Comparison of ENCODE assay signal across 24 cellular contexts in the genomic region with DNA sequence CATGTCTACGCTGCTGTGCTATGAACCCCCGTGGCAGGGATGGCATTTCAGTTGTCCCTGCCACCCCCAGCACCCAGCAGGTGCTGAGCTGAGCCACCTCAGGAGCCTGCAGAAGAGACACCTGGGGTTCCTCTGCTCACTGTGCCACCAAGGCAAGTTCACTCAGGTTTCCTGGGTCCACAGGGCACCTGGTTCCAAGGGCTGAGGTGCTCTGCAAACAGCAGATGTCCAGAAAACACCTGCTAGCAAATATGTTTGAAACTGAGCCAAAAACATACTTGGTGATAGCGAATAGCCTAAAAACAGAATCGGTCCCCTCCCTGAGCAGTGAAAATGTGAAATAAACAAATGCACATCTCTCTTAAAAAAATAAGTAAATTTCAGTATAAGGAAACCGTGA. TPM values are rescaled to one million over a fixed set of nuclear protein-coding genes. Genes with fewer than 3 reads are reported as not detected.
A peak's percentile ranks its signal among the peaks of the same experiment; 100 is the strongest.
DNase-seq lines count a peak whose midpoint lies in the region; ATAC-seq and TF ChIP-seq lines count a peak whose summit lies in the region.
"Had no signal": no experiment of that assay in that cellular context is flagged by ENCODE, and none has a peak within 500 bp of the region (broad histone marks: within the 10 kb centered on the region; RNA-seq: fewer than 3 reads in every experiment).

No MANE protein-coding gene starts in this region.

- intact Hi-C loops in OCI-LY7 (cut with micrococcal nuclease; ENCODE audit: unreplicated experiment): loop anchor here (5.0 to 10.0 kb wide), 2 partner anchors 38 to 215 kb away; partner anchors contain the start of genes GPR68 and RPS6KA5

- DNase-seq in COR-L47 (lab: John Stamatoyannopoulos, UW) (peak; percentile 89), DMS79 treated with DMSO at 0.1 percent for 48 hours (lab: John Stamatoyannopoulos, UW) (peak; percentile 92), NCI-H2107 (lab: John Stamatoyannopoulos, UW) (peak; percentile 78), OCI-LY7 (ENCODE audit: low spot score) (peak; percentile 83), amniotic stem cell (lab: John Stamatoyannopoulos, UW) (no peak), foreskin keratinocyte (no peak)
- DNase-seq: activated B cell treated with CpG ODN at 0.5 μM for 24 hours; activated CD8-positive, alpha-beta T cell treated with anti-CD3 and anti-CD28 coated beads, Interleukin-2, amount 10 ng/mL, durations not matched to agents 7 days and 5 days; activated naive CD4-positive, alpha-beta T cell treated with anti-CD3 and anti-CD28 coated beads, Interleukin-2, amount 50 U/mL, for 16 hours; activated T-cell treated with anti-CD3 and anti-CD28 coated beads, Interleukin-2, amount 50 U/mL, for 48 hours; CD8-positive, alpha-beta T cell; cerebellar nuclear complex; islet precursor cell; MV-4-11; NCI-H82; PC-9; small intestine; stomach; transverse colon had no signal

- POLR2A ChIA-PET in OCI-LY7 (lab: Charles Lee): interaction anchor here (0.6 to 1.8 kb wide), 3 partner anchors 38 to 97 kb away, joined by 3 to 4 read pairs (median 4); no protein-coding TSS in a partner anchor

- BruUV-seq in OCI-LY7 (replicated peaks; lab: Mats Ljungman, UMichigan): no TSS peak

- peak overlapping the region; percentile 97 for H3K27ac ChIP-seq in OCI-LY7 (ENCODE audit: low read depth, low read length, poor library complexity, severe bottlenecking)
- H3K27ac ChIP-seq in foreskin keratinocyte: no peak overlapping the region
- H3K27ac ChIP-seq: KMS-11, neutrophil, PC-9, SJSA1, stomach, transverse colon had no signal

- H2AFZ ChIP-seq in OCI-LY7 (ENCODE audit: low read length): no peak overlapping the region
- H2AFZ ChIP-seq: PC-9 had no signal

- H3K4me1 ChIP-seq in OCI-LY7 (ENCODE audit: insufficient read depth, low read length, poor library complexity, severe bottlenecking) (peaks cover 72% of the 10 kb centered on the region), foreskin keratinocyte (peaks cover 29% of the 10 kb centered on the region)

- H3K27me3 ChIP-seq in foreskin keratinocyte: no peaks in the 10 kb centered on the region
- H3K27me3 ChIP-seq: neutrophil, SJSA1, stomach, transverse colon had no signal

- H3K4me3 ChIP-seq in OCI-LY7 (ENCODE audit: low read depth, low read length, poor library complexity, severe bottlenecking): no peak overlapping the region
- H3K4me3 ChIP-seq: lung, PC-9, SJSA1, stomach, transverse colon had no signal

- no peaks in the 10 kb centered on the region for H3K9me3 ChIP-seq in OCI-LY7 (ENCODE audit: low read length)
- H3K9me3 ChIP-seq: neutrophil, SJSA1, stomach, transverse colon had no signal

- TF ChIP-seq CTCF in OCI-LY7 (conservative IDR thresholded peaks at IDR 0.05; ENCODE audit: low read length): no peak
- no peak for TF ChIP-seq CTCF in foreskin keratinocyte (conservative IDR thresholded peaks at IDR 0.05)

- peak overlapping the region; percentile 60; the same call in 1 of the 2 replicates for H3K4me2 ChIP-seq in OCI-LY7 (ENCODE audit: low read length)
- H3K4me2 ChIP-seq: KMS-11, PC-9 had no signal

- no peaks in the 10 kb centered on the region for H4K20me1 ChIP-seq in OCI-LY7 (ENCODE audit: insufficient read depth, low read length)

- peaks cover 98% of the 10 kb centered on the region for H3K36me3 ChIP-seq in OCI-LY7 (ENCODE audit: insufficient read depth, low read length)
- H3K36me3 ChIP-seq: SJSA1 had no signal

- CTCF ChIA-PET in OCI-LY7 (lab: Charles Lee; ENCODE audit: unreplicated experiment): no interaction called here

- no peaks in the 10 kb centered on the region; the same call in 1 of the 2 replicates for H3K79me2 ChIP-seq in OCI-LY7 (ENCODE audit: insufficient read depth, low read depth, low read length)

- ATAC-seq in foreskin keratinocyte (no peak), HG03045 (IDR thresholded peaks at IDR 0.05; ENCODE audit: unreplicated experiment) (no peak)
- ATAC-seq: activated CD8-positive, alpha-beta T cell treated with anti-CD3 and anti-CD28 coated beads, Interleukin-2, amount 10 ng/mL, durations not matched to agents 7 days and 5 days; CD8-positive, alpha-beta T cell had no signal

- no peaks in the 10 kb centered on the region for H3K9me2 ChIP-seq in OCI-LY7 (ENCODE audit: insufficient read depth, low read length)

RNA-seq across cellular contexts. Expression of gene GPR68, which starts 35.6 kb away (rescaled TPM):
- total RNA-seq in OCI-LY7 (2014; rRNA removed; shearing (Covaris generic)): 0.13 and 0.85 TPM in 2 replicates
- 0.41 and 0.84 TPM in 2 replicates for total RNA-seq in OCI-LY7 (2022)
- total RNA-seq in foreskin keratinocyte: 0.95 and 2.5 TPM in 2 replicates
- 0.70 and 2.0 TPM in 2 replicates for polyA plus RNA-seq in foreskin keratinocyte
- total RNA-seq: PC-9, SJSA1 had no signal

Comparison
In these comparisons a context has a peak if more than half of its experiments do, and no peak if none do; other contexts are left out.
1. DNase-seq: peak in COR-L47 (single experiment), DMS79 treated with DMSO at 0.1 percent for 48 hours (single experiment), NCI-H2107 (single experiment) and OCI-LY7 (single experiment); none in amniotic stem cell (single experiment) and foreskin keratinocyte (0 of 2).